2 cellular contexts compared by ENCODE assay signal in the genomic region with DNA sequence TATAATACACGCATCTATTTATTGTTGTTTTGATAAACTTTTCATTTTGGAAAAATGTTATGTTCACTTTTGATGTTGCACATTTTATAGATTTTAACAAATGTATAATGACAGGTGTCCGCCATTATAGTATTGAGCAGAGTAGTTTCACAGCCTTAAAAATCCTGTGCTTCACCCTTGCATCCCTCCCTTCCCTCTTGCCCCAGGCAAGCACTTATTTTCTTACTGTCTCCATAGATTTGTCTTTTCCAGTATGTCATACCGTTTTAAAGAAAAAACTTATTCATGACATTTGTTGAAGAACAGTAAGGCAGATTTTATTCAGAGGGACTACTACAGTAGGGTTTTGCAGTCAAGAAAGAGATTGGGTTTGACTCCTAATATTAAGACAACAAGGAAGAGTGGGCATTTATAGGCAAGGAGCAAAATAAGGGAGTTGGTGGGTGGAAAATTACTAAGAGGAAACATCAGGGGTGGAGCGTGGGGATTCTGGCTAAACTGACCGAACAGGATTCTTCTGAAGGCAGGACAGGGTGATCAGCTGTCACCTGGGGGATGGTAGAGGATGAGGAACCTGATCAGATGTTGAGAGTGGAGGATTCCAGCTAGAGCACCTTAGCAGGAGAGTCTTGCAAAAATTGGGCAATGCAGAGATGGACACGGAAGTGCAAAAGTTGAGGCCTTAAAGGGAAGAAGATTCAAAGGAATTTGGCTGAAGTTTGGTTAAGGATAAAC.
TF ChIP-seq lines count a peak whose summit lies in the region.

No MANE protein-coding gene starts in this region.

TF ChIP-seq in HCT116, 20 proteins besides CTCF, POLR2A, EP300 and RAD21:
- TF ChIP-seq, protein P1, sequence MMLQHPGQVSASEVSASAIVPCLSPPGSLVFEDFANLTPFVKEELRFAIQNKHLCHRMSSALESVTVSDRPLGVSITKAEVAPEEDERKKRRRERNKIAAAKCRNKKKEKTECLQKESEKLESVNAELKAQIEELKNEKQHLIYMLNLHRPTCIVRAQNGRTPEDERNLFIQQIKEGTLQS (IDR thresholded peaks at IDR 0.05) = no peak
- TF ChIP-seq EGR1 (IDR thresholded peaks at IDR 0.05; ENCODE audit: low read depth) (no peak), SRF (IDR thresholded peaks at IDR 0.05; ENCODE audit: low read depth) (peak; percentile 20; the same call in 1 of the 2 replicates), POLR2AphosphoS5 (IDR thresholded peaks at IDR 0.05; ENCODE audit: low read depth, low read length) (peak; percentile 29; the same call in 1 of the 2 replicates), YY1 (IDR thresholded peaks at IDR 0.05; ENCODE audit: extremely low read depth, insufficient replicate concordance, low read depth, low read length) (peak; percentile 44), EZH2phosphoT487 (IDR thresholded peaks at IDR 0.05; ENCODE audit: borderline replicate concordance) (no peak), ELF1 (IDR thresholded peaks at IDR 0.05; ENCODE audit: borderline replicate concordance, low read depth) (no peak), JUND (IDR thresholded peaks at IDR 0.05) (peak; percentile 61), SP1 (IDR thresholded peaks at IDR 0.05; ENCODE audit: low read depth) (peak; percentile 97), ZFX (IDR thresholded peaks at IDR 0.05) (no peak), EZH2 (IDR thresholded peaks at IDR 0.05) (no peak), SIN3A (IDR thresholded peaks at IDR 0.05; ENCODE audit: low read depth) (peak; percentile 73), FOSL1 (IDR thresholded peaks at IDR 0.05; ENCODE audit: low read depth) (0 out of 2 replicates have a peak, but pooled peaks have one; percentile 29), CEBPB (IDR thresholded peaks at IDR 0.05; ENCODE audit: low read depth) (0 out of 2 replicates have a peak, but pooled peaks have one; percentile 36), CBX3 (IDR thresholded peaks at IDR 0.05; ENCODE audit: low read depth) (peak; percentile 80; the same call in 1 of the 2 replicates), TCF7L2 (IDR thresholded peaks at IDR 0.05; ENCODE audit: borderline replicate concordance, extremely low read depth, insufficient read depth, insufficient read length) (no peak), ZNF274 (IDR thresholded peaks at IDR 0.05; ENCODE audit: low read depth, low read length) (no peak)
- TF ChIP-seq, protein P2, sequence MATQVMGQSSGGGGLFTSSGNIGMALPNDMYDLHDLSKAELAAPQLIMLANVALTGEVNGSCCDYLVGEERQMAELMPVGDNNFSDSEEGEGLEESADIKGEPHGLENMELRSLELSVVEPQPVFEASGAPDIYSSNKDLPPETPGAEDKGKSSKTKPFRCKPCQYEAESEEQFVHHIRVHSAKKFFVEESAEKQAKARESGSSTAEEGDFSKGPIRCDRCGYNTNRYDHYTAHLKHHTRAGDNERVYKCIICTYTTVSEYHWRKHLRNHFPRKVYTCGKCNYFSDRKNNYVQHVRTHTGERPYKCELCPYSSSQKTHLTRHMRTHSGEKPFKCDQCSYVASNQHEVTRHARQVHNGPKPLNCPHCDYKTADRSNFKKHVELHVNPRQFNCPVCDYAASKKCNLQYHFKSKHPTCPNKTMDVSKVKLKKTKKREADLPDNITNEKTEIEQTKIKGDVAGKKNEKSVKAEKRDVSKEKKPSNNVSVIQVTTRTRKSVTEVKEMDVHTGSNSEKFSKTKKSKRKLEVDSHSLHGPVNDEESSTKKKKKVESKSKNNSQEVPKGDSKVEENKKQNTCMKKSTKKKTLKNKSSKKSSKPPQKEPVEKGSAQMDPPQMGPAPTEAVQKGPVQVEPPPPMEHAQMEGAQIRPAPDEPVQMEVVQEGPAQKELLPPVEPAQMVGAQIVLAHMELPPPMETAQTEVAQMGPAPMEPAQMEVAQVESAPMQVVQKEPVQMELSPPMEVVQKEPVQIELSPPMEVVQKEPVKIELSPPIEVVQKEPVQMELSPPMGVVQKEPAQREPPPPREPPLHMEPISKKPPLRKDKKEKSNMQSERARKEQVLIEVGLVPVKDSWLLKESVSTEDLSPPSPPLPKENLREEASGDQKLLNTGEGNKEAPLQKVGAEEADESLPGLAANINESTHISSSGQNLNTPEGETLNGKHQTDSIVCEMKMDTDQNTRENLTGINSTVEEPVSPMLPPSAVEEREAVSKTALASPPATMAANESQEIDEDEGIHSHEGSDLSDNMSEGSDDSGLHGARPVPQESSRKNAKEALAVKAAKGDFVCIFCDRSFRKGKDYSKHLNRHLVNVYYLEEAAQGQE (IDR thresholded peaks at IDR 0.05; ENCODE audit: low read depth) = no peak
- TF ChIP-seq, protein P3, sequence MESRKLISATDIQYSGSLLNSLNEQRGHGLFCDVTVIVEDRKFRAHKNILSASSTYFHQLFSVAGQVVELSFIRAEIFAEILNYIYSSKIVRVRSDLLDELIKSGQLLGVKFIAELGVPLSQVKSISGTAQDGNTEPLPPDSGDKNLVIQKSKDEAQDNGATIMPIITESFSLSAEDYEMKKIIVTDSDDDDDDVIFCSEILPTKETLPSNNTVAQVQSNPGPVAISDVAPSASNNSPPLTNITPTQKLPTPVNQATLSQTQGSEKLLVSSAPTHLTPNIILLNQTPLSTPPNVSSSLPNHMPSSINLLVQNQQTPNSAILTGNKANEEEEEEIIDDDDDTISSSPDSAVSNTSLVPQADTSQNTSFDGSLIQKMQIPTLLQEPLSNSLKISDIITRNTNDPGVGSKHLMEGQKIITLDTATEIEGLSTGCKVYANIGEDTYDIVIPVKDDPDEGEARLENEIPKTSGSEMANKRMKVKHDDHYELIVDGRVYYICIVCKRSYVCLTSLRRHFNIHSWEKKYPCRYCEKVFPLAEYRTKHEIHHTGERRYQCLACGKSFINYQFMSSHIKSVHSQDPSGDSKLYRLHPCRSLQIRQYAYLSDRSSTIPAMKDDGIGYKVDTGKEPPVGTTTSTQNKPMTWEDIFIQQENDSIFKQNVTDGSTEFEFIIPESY (IDR thresholded peaks at IDR 0.05; ENCODE audit: extremely low read depth, insufficient replicate concordance, low read length) = no peak
- TF ChIP-seq, protein P4, sequence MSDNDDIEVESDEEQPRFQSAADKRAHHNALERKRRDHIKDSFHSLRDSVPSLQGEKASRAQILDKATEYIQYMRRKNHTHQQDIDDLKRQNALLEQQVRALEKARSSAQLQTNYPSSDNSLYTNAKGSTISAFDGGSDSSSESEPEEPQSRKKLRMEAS (IDR thresholded peaks at IDR 0.05) = 0 out of 2 replicates have a peak, but pooled peaks have one; percentile 22

TF ChIP-seq in GM12878, 131 proteins besides CTCF, POLR2A, EP300 and RAD21:
- no peak for TF ChIP-seq MTA3 (IDR thresholded peaks at IDR 0.05; ENCODE audit: borderline replicate concordance, low read length)
- no peak for TF ChIP-seq BRCA1 (IDR thresholded peaks at IDR 0.05; ENCODE audit: low read depth, low read length)
- TF ChIP-seq IKZF1 (conservative IDR thresholded peaks at IDR 0.05) = no peak
- no peak for TF ChIP-seq CEBPB (IDR thresholded peaks at IDR 0.05; ENCODE audit: borderline replicate concordance in 1 of 2, low read depth in 2 of 2, low read length in 2 of 2)
- TF ChIP-seq KDM1A (IDR thresholded peaks at IDR 0.05; ENCODE audit: borderline replicate concordance) = no peak
- no peak for TF ChIP-seq SPI1 (IDR thresholded peaks at IDR 0.05; ENCODE audit: borderline replicate concordance, insufficient read depth, low read depth, low read length)
- no peak for TF ChIP-seq BMI1 (IDR thresholded peaks at IDR 0.05; ENCODE audit: borderline replicate concordance)
- no peak for TF ChIP-seq TCF3 (IDR thresholded peaks at IDR 0.05; ENCODE audit: borderline replicate concordance, insufficient read depth, low read depth, low read length)
- no peak for TF ChIP-seq MTA2 (IDR thresholded peaks at IDR 0.05; ENCODE audit: low read depth)
